Comparison of ENCODE assay signal across 8 cellular contexts in genomic region chr3:169772530-169772950, GRCh38. TPM values are rescaled to one million over a fixed set of nuclear protein-coding genes. Genes with fewer than 3 reads are reported as not detected.
DNase-seq lines count a peak whose midpoint lies in the region; ATAC-seq, FAIRE-seq and TF ChIP-seq lines count a peak whose summit lies in the region.

No MANE protein-coding gene starts in this region.

- no peaks in the 10 kb centered on the region for H3K9me3 Mint-ChIP-seq in CD4-positive, alpha-beta T cell
- no peaks in the 10 kb centered on the region for H3K9me3 Mint-ChIP-seq in activated CD8-positive, alpha-beta T cell treated with anti-CD3 and anti-CD28 coated beads for 36 hours

- peaks cover 62% of the 10 kb centered on the region for H3K4me1 Mint-ChIP-seq in CD4-positive, alpha-beta T cell (ENCODE audit: low read depth)
- H3K4me1 Mint-ChIP-seq in activated CD8-positive, alpha-beta T cell treated with anti-CD3 and anti-CD28 coated beads for 36 hours (ENCODE audit: low read depth) = peaks cover 28% of the 10 kb centered on the region

- H3K4me3 ChIP-seq in mucosa of rectum (ENCODE audit: low read length in 2 of 2) = peak overlapping the region; percentile 79 to 86
- peak overlapping the region; percentile 87 to 91 for H3K4me3 ChIP-seq in testis

- 0 to 1% methylated on average over 11 of the region's 11 CpGs for WGBS in testis, 2 donors

- TF ChIP-seq POLR2A in testis (IDR thresholded peaks at IDR 0.05) = no peak

- POLR2A ChIA-PET in CD4-positive, alpha-beta T cell (lab: Charles Lee) = interaction anchor here (0.5 to 3.7 kb wide), 21 partner anchors 9 to 1312 kb away, joined by 3 to 85 read pairs (median 6); partner anchors contain the start of genes LRRC34, LRRIQ4, PHC3 and PRKCI
- POLR2A ChIA-PET in activated CD8-positive, alpha-beta T cell treated with anti-CD3 and anti-CD28 coated beads for 36 hours (lab: Charles Lee) = interaction anchor here (1.0 to 3.3 kb wide), 10 partner anchors 9 to 409 kb away, joined by 3 to 34 read pairs (median 5); partner anchors contain the start of genes LRRC34, LRRIQ4, PHC3 and SEC62

- peak overlapping the region; percentile 95 to 99 for H3K9ac ChIP-seq in mucosa of rectum (ENCODE audit: low read depth in 1 of 2, low read length in 2 of 2)

- H3K27ac Mint-ChIP-seq in CD4-positive, alpha-beta T cell = peak overlapping the region; percentile 100
- peak overlapping the region; percentile 99 for H3K27ac Mint-ChIP-seq in activated CD8-positive, alpha-beta T cell treated with anti-CD3 and anti-CD28 coated beads for 36 hours

- H3K36me3 Mint-ChIP-seq in CD4-positive, alpha-beta T cell (ENCODE audit: low read depth) = peaks cover 62% of the 10 kb centered on the region
- peaks cover 35% of the 10 kb centered on the region for H3K36me3 Mint-ChIP-seq in activated CD8-positive, alpha-beta T cell treated with anti-CD3 and anti-CD28 coated beads for 36 hours (ENCODE audit: low read depth)

- H3K4me1 ChIP-seq in mucosa of rectum (ENCODE audit: control insufficient read depth in 2 of 2, insufficient read depth in 2 of 2, low read length in 2 of 2) = peaks cover 11 to 14% of the 10 kb centered on the region in 2 donors
- peaks cover 13% of the 10 kb centered on the region for H3K4me1 ChIP-seq in testis

- H3K9me3 ChIP-seq in CD4-positive, alpha-beta T cell (ENCODE audit: control insufficient read depth, low read length) = no peaks in the 10 kb centered on the region
- H3K9me3 ChIP-seq in mucosa of rectum (ENCODE audit: control insufficient read depth in 2 of 2, low read length in 2 of 2) = no peaks in the 10 kb centered on the region
- H3K9me3 ChIP-seq in testis = no peaks in the 10 kb centered on the region

- H3K27ac ChIP-seq in CD4-positive, alpha-beta T cell (ENCODE audit: low read depth, low read length) = peak overlapping the region; percentile 100
- H3K27ac ChIP-seq in mucosa of rectum (ENCODE audit: low read depth in 2 of 2, low read length in 2 of 2) = peak overlapping the region; percentile 99 to 100
- H3K27ac ChIP-seq in testis = peak overlapping the region; percentile 95 to 99

- peak; percentile 13 for ATAC-seq in CD4-positive, alpha-beta T cell (ENCODE audit: poor library complexity)
- peak; percentile 15 for ATAC-seq in HG03378 (IDR thresholded peaks at IDR 0.05; ENCODE audit: unreplicated experiment)
- peak; percentile 27 for ATAC-seq in activated CD8-positive, alpha-beta T cell treated with anti-CD3 and anti-CD28 coated beads for 36 hours

- H3K36me3 ChIP-seq in mucosa of rectum (ENCODE audit: control insufficient read depth in 2 of 2, insufficient read depth in 2 of 2, low read length in 2 of 2) (peaks cover 14 to 21% of the 10 kb centered on the region in 2 donors), testis (ENCODE audit: low read depth, missing control alignments) (no peaks in the 10 kb centered on the region)

- no peak for TF ChIP-seq CTCF in CD4-positive, alpha-beta T cell (IDR thresholded peaks at IDR 0.05)
- no peak for TF ChIP-seq CTCF in activated CD8-positive, alpha-beta T cell treated with anti-CD3 and anti-CD28 coated beads for 36 hours (IDR thresholded peaks at IDR 0.05)
- no peak for TF ChIP-seq CTCF in testis (IDR thresholded peaks at IDR 0.05)

- H3K27me3 ChIP-seq in CD4-positive, alpha-beta T cell (ENCODE audit: control insufficient read depth, insufficient read depth, low read length) = no peaks in the 10 kb centered on the region
- no peaks in the 10 kb centered on the region for H3K27me3 ChIP-seq in mucosa of rectum (ENCODE audit: control insufficient read depth in 2 of 2, insufficient read depth in 2 of 2, low read length in 2 of 2)
- no peaks in the 10 kb centered on the region for H3K27me3 ChIP-seq in testis

- peaks cover 12% of the 10 kb centered on the region for H3K27me3 Mint-ChIP-seq in CD4-positive, alpha-beta T cell
- H3K27me3 Mint-ChIP-seq in activated CD8-positive, alpha-beta T cell treated with anti-CD3 and anti-CD28 coated beads for 36 hours = no peaks in the 10 kb centered on the region

- peak overlapping the region; percentile 98 for H3K4me3 Mint-ChIP-seq in CD4-positive, alpha-beta T cell
- peak overlapping the region; percentile 94 for H3K4me3 Mint-ChIP-seq in activated CD8-positive, alpha-beta T cell treated with anti-CD3 and anti-CD28 coated beads for 36 hours

- DNase-seq in CD4-positive, alpha-beta T cell = peak in 4 of 10 experiments; percentile 36 to 49 (median 42)
- DNase-seq in GM19239 (ENCODE audit: insufficient read length, low spot score) (peak; percentile 7), NCI-H345 treated with DMSO at 0.1 percent for 48 hours (lab: John Stamatoyannopoulos, UW; ENCODE audit: unreplicated experiment) (peak; percentile 69), fibroblast of gingiva (ENCODE audit: low read depth) (peak; percentile 69), testis (peak; percentile 81)
- no peak for DNase-seq in activated CD8-positive, alpha-beta T cell treated with anti-CD3 and anti-CD28 coated beads for 36 hours

- no peak for FAIRE-seq in GM19239 (lab: Jason Lieb, UNC)

- CTCF ChIA-PET in CD4-positive, alpha-beta T cell (lab: Charles Lee) = interaction anchor here (1.9 to 3.0 kb wide), 3 partner anchors 10 to 194 kb away, joined by 5 to 20 read pairs (median 13); partner anchors contain the start of gene SEC62
- CTCF ChIA-PET in activated CD8-positive, alpha-beta T cell treated with anti-CD3 and anti-CD28 coated beads for 36 hours (lab: Charles Lee) = interaction anchor here (0.6 to 3.3 kb wide), 6 partner anchors 9 to 898 kb away, joined by 3 to 20 read pairs (median 5); partner anchors contain the start of genes LRRC34 and LRRIQ4

- intact Hi-C loops in CD4-positive, alpha-beta T cell (cut with DNase I, micrococcal nuclease) = loop anchor here (2.0 to 5.0 kb wide), 4 partner anchors 14 to 408 kb away; partner anchors contain the start of genes LRRC34 (in 1 of the 2), LRRIQ4 (in 1 of the 2), PHC3 (in 1 of the 2) and SEC62 (in 1 of the 2)
- intact Hi-C loops in activated CD8-positive, alpha-beta T cell treated with anti-CD3 and anti-CD28 coated beads for 36 hours (cut with micrococcal nuclease) = loop anchor here (1.0 to 2.0 kb wide), 2 partner anchors 9 to 40 kb away; partner anchors contain the start of genes LRRC34 and LRRIQ4
- intact Hi-C loops in testis (cut with DNase I; ENCODE audit: low total_unique reads) = no loop called here

RNA-seq across cellular contexts. Expression of gene MYNN, which starts 0.7 kb away (rescaled TPM):
- 10 to 100 TPM; 18.7 to 20.6 TPM for total RNA-seq in CD4-positive, alpha-beta T cell
- 10 to 100 TPM; 13.8 to 14.1 TPM for total RNA-seq in activated CD8-positive, alpha-beta T cell treated with anti-CD3 and anti-CD28 coated beads for 36 hours
- total RNA-seq in testis = 10 to 100 TPM; 14.6 to 22.4 TPM
- 27.0 TPM for polyA plus RNA-seq in testis (ENCODE audit: insufficient read depth, low read depth, low replicate concordance)

RNA-seq across cellular contexts. Expression of gene ACTRT3, which starts 3.2 kb away (rescaled TPM):
- total RNA-seq in CD4-positive, alpha-beta T cell = not detected
- under 1 TPM; 0.14 to 0.54 TPM for total RNA-seq in activated CD8-positive, alpha-beta T cell treated with anti-CD3 and anti-CD28 coated beads for 36 hours
- total RNA-seq in testis = 10 to 100 TPM; 26.7 to 47.4 TPM
- polyA plus RNA-seq in testis (ENCODE audit: insufficient read depth, low read depth, low replicate concordance) = 104 TPM

RNA-seq across cellular contexts. Expression of gene TERC, which starts 7.7 kb away (rescaled TPM):
- 10 to 100 TPM in 1 of 2 experiments, 1 to 10 TPM in 1; 9.0 to 10.4 TPM for total RNA-seq in CD4-positive, alpha-beta T cell
- total RNA-seq in activated CD8-positive, alpha-beta T cell treated with anti-CD3 and anti-CD28 coated beads for 36 hours = 10 to 100 TPM; 21.7 to 29.0 TPM
- 1,000 to 10,000 TPM in 1 of 2 donors, 100 to 1,000 TPM in 1; 512 to 1,059 TPM for total RNA-seq in testis
- not detected for polyA plus RNA-seq in testis (ENCODE audit: insufficient read depth, low read depth, low replicate concordance)

RNA-seq across cellular contexts. Expression of gene LRRIQ4, which starts 40.1 kb away (rescaled TPM):
- total RNA-seq in CD4-positive, alpha-beta T cell = not detected
- under 1 TPM in 1 of 2 experiments, not detected in 1; 0.18 TPM for total RNA-seq in activated CD8-positive, alpha-beta T cell treated with anti-CD3 and anti-CD28 coated beads for 36 hours
- total RNA-seq in testis = 1 to 10 TPM in 1 of 2 donors, under 1 TPM in 1; 0.68 to 1.3 TPM
- 3.4 TPM for polyA plus RNA-seq in testis (ENCODE audit: insufficient read depth, low read depth, low replicate concordance)

RNA-seq across cellular contexts. Expression of gene LRRC34, which starts 40.2 kb away (rescaled TPM):
- total RNA-seq in CD4-positive, alpha-beta T cell = under 1 TPM; 0.22 to 0.52 TPM
- 1 to 10 TPM; 6.6 to 6.8 TPM for total RNA-seq in activated CD8-positive, alpha-beta T cell treated with anti-CD3 and anti-CD28 coated beads for 36 hours
- 1 to 10 TPM; 9.4 to 9.7 TPM for total RNA-seq in testis
- 32.8 TPM for polyA plus RNA-seq in testis (ENCODE audit: insufficient read depth, low read depth, low replicate concordance)

Comparison
In these comparisons a context has a peak if more than half of its experiments do, and no peak if none do; other contexts are left out.
1. RNA of gene ACTRT3, which starts 3.2 kb away (total RNA-seq): 26.7 to 47.4 TPM in testis; 0.14 to 0.54 TPM in activated CD8-positive, alpha-beta T cell treated with anti-CD3 and anti-CD28 coated beads for 36 hours and not detected in CD4-positive, alpha-beta T cell; every median in the first group is over 10 times any median in the second.
2. RNA of gene TERC, which starts 7.7 kb away (total RNA-seq): 512 to 1,059 TPM in testis; 21.7 to 29.0 TPM in activated CD8-positive, alpha-beta T cell treated with anti-CD3 and anti-CD28 coated beads for 36 hours and 9.0 to 10.4 TPM in CD4-positive, alpha-beta T cell; every median in the first group is over 10 times any median in the second.
3. Peak in every context shown above with its lines, with median percentiles within 50 percentile points of each other: ATAC-seq and H3K27ac ChIP-seq.